ENCODE assay signal across 1 cellular context in genomic region chr22:31399211-31400022, GRCh38.
A peak's percentile ranks its signal among the peaks of the same experiment; 100 is the strongest.
TF ChIP-seq lines count a peak whose summit lies in the region.

Gene DRG1, plus strand, starts transcription at chr22:31399604. Its CDS starts 80 bp downstream, at chr22:31399684.

TF ChIP-seq in HepG2, 621 proteins besides CTCF, POLR2A, EP300 and RAD21 (continued from another document and continues in another):
- TF ChIP-seq ZNF280D (CRISPR knock-in tag; IDR thresholded peaks at IDR 0.05) (no peak), MLX (CRISPR knock-in tag; IDR thresholded peaks at IDR 0.05) (no peak), ZNF768 (CRISPR knock-in tag; IDR thresholded peaks at IDR 0.05) (peak; percentile 66; the same call in 1 of the 2 replicates), ZBTB34 (CRISPR knock-in tag; IDR thresholded peaks at IDR 0.05) (no peak; the same call in 1 of the 2 replicates), ZNF773 (CRISPR knock-in tag; IDR thresholded peaks at IDR 0.05; ENCODE audit: borderline replicate concordance) (peak; percentile 60; the same call in 1 of the 2 replicates), IRF1 (CRISPR knock-in tag; IDR thresholded peaks at IDR 0.05; ENCODE audit: low read depth) (no peak), LCORL (IDR thresholded peaks at IDR 0.05) (no peak), LCORL (CRISPR knock-in tag; IDR thresholded peaks at IDR 0.05) (no peak), POGK (CRISPR knock-in tag; conservative IDR thresholded peaks at IDR 0.05) (peak; percentile 78), SRSF4 (IDR thresholded peaks at IDR 0.05; ENCODE audit: low read depth, low read length, poor library complexity, severe bottlenecking) (no peak), SNAPC2 (CRISPR knock-in tag; IDR thresholded peaks at IDR 0.05) (peak; percentile 45), ZNF275 (CRISPR knock-in tag; IDR thresholded peaks at IDR 0.05; ENCODE audit: borderline replicate concordance) (peak; percentile 76; the same call in 1 of the 2 replicates), ZBTB33 (CRISPR knock-in tag; IDR thresholded peaks at IDR 0.05) (no peak), MTA1 (CRISPR knock-in tag; IDR thresholded peaks at IDR 0.05; ENCODE audit: borderline replicate concordance) (peak; percentile 61; the same call in 1 of the 2 replicates), ZBTB37 (CRISPR knock-in tag; IDR thresholded peaks at IDR 0.05) (no peak), TRAFD1 (CRISPR knock-in tag; IDR thresholded peaks at IDR 0.05; ENCODE audit: borderline replicate concordance) (no peak), CHD4 (IDR thresholded peaks at IDR 0.05; ENCODE audit: borderline replicate concordance, low read length) (no peak), ZNF101 (CRISPR knock-in tag; IDR thresholded peaks at IDR 0.05; ENCODE audit: borderline replicate concordance, low read depth) (no peak), ZNF484 (CRISPR knock-in tag; IDR thresholded peaks at IDR 0.05; ENCODE audit: borderline replicate concordance, low read depth) (no peak), SRSF1 (optimal IDR thresholded peaks at IDR 0.05; ENCODE audit: low read depth, low read length) (no peak), TFAP4 (IDR thresholded peaks at IDR 0.05; ENCODE audit: borderline replicate concordance, low read depth) (peak; percentile 90; the same call in 1 of the 2 replicates), STAG1 (CRISPR knock-in tag; IDR thresholded peaks at IDR 0.05) (peak; percentile 18), ZNF430 (CRISPR knock-in tag; IDR thresholded peaks at IDR 0.05) (no peak; the same call in none of the 2 replicates), TEF (CRISPR knock-in tag; IDR thresholded peaks at IDR 0.05) (no peak), RBAK (CRISPR knock-in tag; IDR thresholded peaks at IDR 0.05) (no peak), ZSCAN9 (CRISPR knock-in tag; IDR thresholded peaks at IDR 0.05; ENCODE audit: borderline replicate concordance) (peak; percentile 65), BCLAF1 (IDR thresholded peaks at IDR 0.05) (no peak), MAFG (CRISPR knock-in tag; IDR thresholded peaks at IDR 0.05) (no peak), HNRNPK (IDR thresholded peaks at IDR 0.05; ENCODE audit: low read depth, low read length, poor library complexity, severe bottlenecking) (no peak), ZSCAN29 (CRISPR knock-in tag; conservative IDR thresholded peaks at IDR 0.05) (0 out of 2 replicates have a peak, but pooled peaks have one; percentile 9), ZNF276 (CRISPR knock-in tag; IDR thresholded peaks at IDR 0.05; ENCODE audit: low read depth) (0 out of 2 replicates have a peak, but pooled peaks have one; percentile 66), ZNF777 (CRISPR knock-in tag; IDR thresholded peaks at IDR 0.05) (peak; percentile 31; the same call in 1 of the 2 replicates), ONECUT2 (CRISPR knock-in tag; IDR thresholded peaks at IDR 0.05) (no peak), PPARG (CRISPR knock-in tag; conservative IDR thresholded peaks at IDR 0.05) (no peak; the same call in 1 of the 2 replicates)
